ENCODE assay signal across 23 cellular contexts in genomic region chr7:118477026-118477425, GRCh38.
"Had no signal": no experiment of that assay in that cellular context is flagged by ENCODE, and none has a peak within 500 bp of the region (broad histone marks: within the 10 kb centered on the region; RNA-seq: fewer than 3 reads in every experiment).

No MANE protein-coding gene starts in this region.

- DNase-seq: activated B cell treated with CpG ODN at 0.5 μM for 24 hours; activated CD4-positive, alpha-beta memory T cell treated with anti-CD3 and anti-CD28 coated beads for 36 hours; activated CD4-positive, alpha-beta T cell treated with anti-CD3 and anti-CD28 coated beads for 4 hours; activated CD4-positive, alpha-beta T cell treated with anti-CD3 and anti-CD28 coated beads, Interleukin-2, amount 10 ng/mL, durations not matched to agents 24 days and 14 days; activated CD4-positive, alpha-beta T cell treated with anti-CD3 and anti-CD28 coated beads, Interleukin-2, amount 50 U/mL, for 1 hour; activated CD4-positive, alpha-beta T cell treated with anti-CD3 and anti-CD28 coated beads, Interleukin-2, amount 50 U/mL, for 4 hours; activated CD4-positive, CD25-positive, alpha-beta regulatory T cell treated with anti-CD3 and anti-CD28 coated beads, Interleukin-2, amount 50 U/mL, for 72 hours; activated CD8-positive, alpha-beta memory T cell treated with anti-CD3 and anti-CD28 coated beads, Interleukin-2, amount 50 U/mL, for 4 hours; activated CD8-positive, alpha-beta T cell treated with anti-CD3 and anti-CD28 coated beads for 36 hours; activated effector memory CD4-positive, alpha-beta T cell treated with anti-CD3 and anti-CD28 coated beads, Interleukin-2, amount 50 U/mL, for 16 hours; activated gamma-delta T cell treated with Interleukin-2 at 50 U/mL for 16 hours; activated naive CD4-positive, alpha-beta T cell; activated naive CD4-positive, alpha-beta T cell treated with anti-CD3 and anti-CD28 coated beads for 36 hours; activated naive CD4-positive, alpha-beta T cell treated with anti-CD3 and anti-CD28 coated beads, Interleukin-2, amount 50 U/mL, for 16 hours; activated naive CD8-positive, alpha-beta T cell treated with anti-CD3 and anti-CD28 coated beads for 36 hours; activated T-cell treated with anti-CD3 and anti-CD28 coated beads for 4 hours; activated T-cell treated with anti-CD3 and anti-CD28 coated beads, Interleukin-2, amount 50 U/mL, for 1 hour; activated T-cell treated with anti-CD3 and anti-CD28 coated beads, Interleukin-2, amount 50 U/mL, for 4 hours; activated T-cell treated with anti-CD3 and anti-CD28 coated beads, Interleukin-2, amount 50 U/mL, for 72 hours; adrenal gland; amniotic stem cell; T-helper 2 cell; T-helper 9 cell had no signal
